2 cellular contexts compared by ENCODE assay signal in the genomic region with DNA sequence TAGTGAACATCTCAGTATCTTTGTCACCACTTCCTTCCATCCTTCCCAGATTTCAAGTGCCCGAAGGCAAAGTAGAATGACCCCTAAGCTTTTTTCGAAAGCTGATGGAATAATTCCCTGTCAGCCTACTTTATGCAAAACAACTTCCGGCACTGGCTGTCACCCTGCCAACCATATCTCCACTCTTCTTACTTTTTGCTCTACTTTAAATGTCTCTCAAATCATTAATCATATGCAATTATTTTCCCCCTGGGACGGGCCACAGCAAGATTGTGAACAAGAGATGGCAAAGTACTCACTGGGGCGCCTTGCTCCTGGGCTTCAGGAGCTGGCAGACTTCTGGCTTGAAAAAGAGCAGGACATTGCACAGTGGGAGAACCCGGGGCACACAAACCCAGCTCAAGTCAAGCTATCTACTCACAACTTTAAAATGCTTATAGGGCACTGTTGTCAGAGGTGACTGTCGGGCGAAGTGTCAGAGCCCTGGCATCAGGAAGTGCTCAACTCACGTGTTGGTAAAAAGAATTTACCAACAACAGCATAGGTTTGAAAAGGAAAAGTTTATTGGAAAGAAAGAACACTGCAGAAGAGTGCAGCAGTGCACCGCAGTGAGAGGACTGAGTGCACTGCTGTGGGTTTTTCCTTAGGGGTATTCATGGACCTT.
TF ChIP-seq lines count a peak whose summit lies in the region.

No MANE protein-coding gene starts in this region.

TF ChIP-seq in WTC11, 78 proteins besides CTCF, POLR2A, EP300 and RAD21 (continued from another document):
- TF ChIP-seq STAT6 (CRISPR knock-in tag; conservative IDR thresholded peaks at IDR 0.05; ENCODE audit: low read depth), result no peak
- no peak for TF ChIP-seq E2F4 (CRISPR knock-in tag; IDR thresholded peaks at IDR 0.05; ENCODE audit: borderline replicate concordance, low read depth)

TF ChIP-seq in HepG2, 621 proteins besides CTCF, POLR2A, EP300 and RAD21 (continued from another document):
- TF ChIP-seq AHR (CRISPR knock-in tag; IDR thresholded peaks at IDR 0.05), result no peak
- TF ChIP-seq KMT2A (CRISPR knock-in tag; IDR thresholded peaks at IDR 0.05), result no peak
- no peak for TF ChIP-seq GABPB1 (CRISPR knock-in tag; IDR thresholded peaks at IDR 0.05)
- TF ChIP-seq MIXL1 (CRISPR knock-in tag; IDR thresholded peaks at IDR 0.05), result no peak
- no peak for TF ChIP-seq NR2F2 (IDR thresholded peaks at IDR 0.05; ENCODE audit: borderline replicate concordance, low read depth)
- TF ChIP-seq, protein P1, sequence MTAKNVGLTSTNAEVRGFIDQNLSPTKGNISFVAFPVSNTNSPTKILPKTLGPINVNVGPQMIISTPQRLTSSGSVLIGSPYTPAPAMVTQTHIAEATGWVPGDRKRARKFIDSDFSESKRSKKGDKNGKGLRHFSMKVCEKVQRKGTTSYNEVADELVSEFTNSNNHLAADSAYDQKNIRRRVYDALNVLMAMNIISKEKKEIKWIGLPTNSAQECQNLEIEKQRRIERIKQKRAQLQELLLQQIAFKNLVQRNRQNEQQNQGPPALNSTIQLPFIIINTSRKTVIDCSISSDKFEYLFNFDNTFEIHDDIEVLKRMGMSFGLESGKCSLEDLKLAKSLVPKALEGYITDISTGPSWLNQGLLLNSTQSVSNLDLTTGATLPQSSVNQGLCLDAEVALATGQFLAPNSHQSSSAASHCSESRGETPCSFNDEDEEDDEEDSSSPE (CRISPR knock-in tag; IDR thresholded peaks at IDR 0.05), result no peak
- no peak for TF ChIP-seq PPARG (CRISPR knock-in tag; conservative IDR thresholded peaks at IDR 0.05)
- TF ChIP-seq CCAR2 (optimal IDR thresholded peaks at IDR 0.05; ENCODE audit: low read depth, low read length), result no peak
- no peak for TF ChIP-seq TFAP4 (IDR thresholded peaks at IDR 0.05; ENCODE audit: borderline replicate concordance, low read depth)
- no peak for TF ChIP-seq SMAD1 (CRISPR knock-in tag; IDR thresholded peaks at IDR 0.05; ENCODE audit: borderline replicate concordance, low read depth)
- no peak for TF ChIP-seq U2AF2 (IDR thresholded peaks at IDR 0.05; ENCODE audit: low read depth, low read length)
- TF ChIP-seq, protein P2, sequence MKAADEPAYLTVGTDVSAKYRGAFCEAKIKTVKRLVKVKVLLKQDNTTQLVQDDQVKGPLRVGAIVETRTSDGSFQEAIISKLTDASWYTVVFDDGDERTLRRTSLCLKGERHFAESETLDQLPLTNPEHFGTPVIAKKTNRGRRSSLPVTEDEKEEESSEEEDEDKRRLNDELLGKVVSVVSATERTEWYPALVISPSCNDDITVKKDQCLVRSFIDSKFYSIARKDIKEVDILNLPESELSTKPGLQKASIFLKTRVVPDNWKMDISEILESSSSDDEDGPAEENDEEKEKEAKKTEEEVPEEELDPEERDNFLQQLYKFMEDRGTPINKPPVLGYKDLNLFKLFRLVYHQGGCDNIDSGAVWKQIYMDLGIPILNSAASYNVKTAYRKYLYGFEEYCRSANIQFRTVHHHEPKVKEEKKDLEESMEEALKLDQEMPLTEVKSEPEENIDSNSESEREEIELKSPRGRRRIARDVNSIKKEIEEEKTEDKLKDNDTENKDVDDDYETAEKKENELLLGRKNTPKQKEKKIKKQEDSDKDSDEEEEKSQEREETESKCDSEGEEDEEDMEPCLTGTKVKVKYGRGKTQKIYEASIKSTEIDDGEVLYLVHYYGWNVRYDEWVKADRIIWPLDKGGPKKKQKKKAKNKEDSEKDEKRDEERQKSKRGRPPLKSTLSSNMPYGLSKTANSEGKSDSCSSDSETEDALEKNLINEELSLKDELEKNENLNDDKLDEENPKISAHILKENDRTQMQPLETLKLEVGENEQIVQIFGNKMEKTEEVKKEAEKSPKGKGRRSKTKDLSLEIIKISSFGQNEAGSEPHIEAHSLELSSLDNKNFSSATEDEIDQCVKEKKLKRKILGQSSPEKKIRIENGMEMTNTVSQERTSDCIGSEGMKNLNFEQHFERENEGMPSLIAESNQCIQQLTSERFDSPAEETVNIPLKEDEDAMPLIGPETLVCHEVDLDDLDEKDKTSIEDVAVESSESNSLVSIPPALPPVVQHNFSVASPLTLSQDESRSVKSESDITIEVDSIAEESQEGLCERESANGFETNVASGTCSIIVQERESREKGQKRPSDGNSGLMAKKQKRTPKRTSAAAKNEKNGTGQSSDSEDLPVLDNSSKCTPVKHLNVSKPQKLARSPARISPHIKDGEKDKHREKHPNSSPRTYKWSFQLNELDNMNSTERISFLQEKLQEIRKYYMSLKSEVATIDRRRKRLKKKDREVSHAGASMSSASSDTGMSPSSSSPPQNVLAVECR (CRISPR knock-in tag; IDR thresholded peaks at IDR 0.05; ENCODE audit: borderline replicate concordance), result no peak
- TF ChIP-seq MYC (CRISPR knock-in tag; IDR thresholded peaks at IDR 0.05; ENCODE audit: borderline replicate concordance), result no peak
